In genomic region chr1:235703516-235703915, GRCh38 we compare ENCODE assay signal across 14 cellular contexts. TPM values are rescaled to one million over a fixed set of nuclear protein-coding genes. Genes with fewer than 3 reads are reported as not detected.
DNase-seq lines count a peak whose midpoint lies in the region; ATAC-seq, FAIRE-seq and TF ChIP-seq lines count a peak whose summit lies in the region.
"Had no signal": no experiment of that assay in that cellular context is flagged by ENCODE, and none has a peak within 500 bp of the region (broad histone marks: within the 10 kb centered on the region; RNA-seq: fewer than 3 reads in every experiment).

No MANE protein-coding gene starts in this region.

- no peak overlapping the region for H3K9ac ChIP-seq in keratinocyte (ENCODE audit: control insufficient read depth, extremely low read depth, insufficient read depth, low read length)

- FAIRE-seq in bronchial epithelial cell (lab: Jason Lieb, UNC) (no peak), keratinocyte (lab: Jason Lieb, UNC) (no peak)

- H3K27ac ChIP-seq in keratinocyte (ENCODE audit: control insufficient read depth, insufficient read depth, low read length) = peak overlapping the region; percentile 66
- H3K27ac ChIP-seq: coronary artery, tibial nerve had no signal

- no peak overlapping the region for H3K4me2 ChIP-seq in keratinocyte (ENCODE audit: control insufficient read depth, extremely low read depth, insufficient read depth, low read depth, low read length)

- no peak overlapping the region for H3K4me3 ChIP-seq in bronchial epithelial cell (ENCODE audit: low read depth, low read length)
- H3K4me3 ChIP-seq in keratinocyte (ENCODE audit: control insufficient read depth in 2 of 3, extremely low read depth in 1 of 3, insufficient read depth in 2 of 3, low read depth in 1 of 3, low read length in 3 of 3) = no peak overlapping the region
- H3K4me3 ChIP-seq: coronary artery, tibial nerve had no signal

- no peak overlapping the region for H2AFZ ChIP-seq in keratinocyte (ENCODE audit: control insufficient read depth, low read length)

- no peaks in the 10 kb centered on the region for H3K9me1 ChIP-seq in keratinocyte (ENCODE audit: control insufficient read depth, extremely low read depth, insufficient read depth, low read length)

- peaks cover 3% of the 10 kb centered on the region for H3K36me3 ChIP-seq in bronchial epithelial cell (ENCODE audit: control insufficient read depth, insufficient read depth, low read length)
- peaks cover 0 to 11% of the 10 kb centered on the region in 2 experiments for H3K36me3 ChIP-seq in keratinocyte (ENCODE audit: control insufficient read depth in 2 of 2, extremely low read depth in 1 of 2, insufficient read depth in 2 of 2, low read length in 2 of 2)

- H3K27me3 ChIP-seq in bronchial epithelial cell (ENCODE audit: control insufficient read depth, insufficient read depth, low read length) = no peaks in the 10 kb centered on the region
- H3K27me3 ChIP-seq in keratinocyte (ENCODE audit: control insufficient read depth, extremely low read depth, insufficient read depth, low read length) = no peaks in the 10 kb centered on the region
- H3K27me3 ChIP-seq: tibial nerve had no signal

- no peaks in the 10 kb centered on the region for H4K20me1 ChIP-seq in keratinocyte (ENCODE audit: control insufficient read depth, extremely low read depth, insufficient read depth, low read length)

- ATAC-seq in GM18861 (IDR thresholded peaks at IDR 0.05; ENCODE audit: unreplicated experiment) = no peak

- DNase-seq in AG20443 (ENCODE audit: low spot score) (peak; percentile 38), LHCN-M2 (ENCODE audit: low read depth) (peak; percentile 52), bronchial epithelial cell (ENCODE audit: low read depth) (peak; percentile 87), keratinocyte (ENCODE audit: low read depth, low spot score) (peak; percentile 53), NCI-H1092 treated with DMSO at 0.1 percent for 48 hours (lab: John Stamatoyannopoulos, UW) (no peak), NCI-H526 (lab: John Stamatoyannopoulos, UW) (no peak), C1 segment of cervical spinal cord (lab: John Stamatoyannopoulos, UW) (no peak)
- DNase-seq: activated CD8-positive, alpha-beta memory T cell treated with anti-CD3 and anti-CD28 coated beads, Interleukin-2, amount 50 U/mL, for 4 hours; activated naive CD8-positive, alpha-beta T cell treated with anti-CD3 and anti-CD28 coated beads for 36 hours; CD4-positive, CD25-positive, alpha-beta regulatory T cell; NCI-H1105 had no signal

- TF ChIP-seq CTCF in bronchial epithelial cell (IDR thresholded peaks at IDR 0.05; ENCODE audit: insufficient read depth, low read length, severe bottlenecking) (no peak), keratinocyte (optimal IDR thresholded peaks at IDR 0.05 in 1 of 3, IDR thresholded peaks at IDR 0.05 in 1 of 3, conservative IDR thresholded peaks at IDR 0.05 in 1 of 3; ENCODE audit: extremely low read depth in 1 of 3, insufficient read depth in 2 of 3, low read length in 3 of 3) (no peak)

- H3K4me1 ChIP-seq in keratinocyte (ENCODE audit: control insufficient read depth, extremely low read depth, insufficient read depth, low read length) = peaks cover 18% of the 10 kb centered on the region
- H3K4me1 ChIP-seq: tibial nerve had no signal

- no peaks in the 10 kb centered on the region for H3K79me2 ChIP-seq in keratinocyte (ENCODE audit: control insufficient read depth, insufficient read depth, low read length)

- dilution Hi-C loops in keratinocyte (cut with MboI; ENCODE audit: extremely low pct_ligation_motif_present, low sequenced_read_pairs) = no loop called here

- H3K9me3 ChIP-seq in keratinocyte (ENCODE audit: control insufficient read depth, low read depth, low read length) = no peaks in the 10 kb centered on the region
- H3K9me3 ChIP-seq: tibial nerve had no signal

RNA-seq across cellular contexts. Expression of gene GNG4, which starts 53.9 kb away (rescaled TPM):
- 0.06 and 0.11 TPM in 2 replicates for total RNA-seq in LHCN-M2 (2014; rRNA removed)
- polyA plus RNA-seq in LHCN-M2 (2012) = 0.16 TPM
- 0.13 TPM in 1 of 2 replicates, not detected in the other for total RNA-seq in bronchial epithelial cell
- polyA plus RNA-seq in keratinocyte = 0.02 to 0.07 TPM in 2 of 3 replicates, not detected in the other
- not detected for polyA plus RNA-seq in keratinocyte (2011; ENCODE audit: low read depth)
- not detected in 2 replicates for polyA plus RNA-seq in keratinocyte (2011; cell fraction: cytosol; rRNA removed)
- polyA plus RNA-seq in keratinocyte (2011; cell fraction: nucleus; rRNA removed) = not detected in 2 replicates
- not detected in 2 replicates for polyA plus RNA-seq in keratinocyte (2012; ENCODE audit: low replicate concordance)
- not detected in 3 replicates for polyA minus RNA-seq in keratinocyte
- polyA minus RNA-seq in keratinocyte (2011; cell fraction: cytosol; rRNA and poly(A)+ RNA removed) = not detected
- polyA minus RNA-seq in keratinocyte (2011; cell fraction: nucleus; rRNA and poly(A)+ RNA removed) = not detected in 2 replicates
- total RNA-seq: CD4-positive, CD25-positive, alpha-beta regulatory T cell had no signal
- polyA plus RNA-seq: CD4-positive, CD25-positive, alpha-beta regulatory T cell had no signal

Comparison
In these comparisons a context has a peak if more than half of its experiments do, and no peak if none do; other contexts are left out.
1. DNase-seq: peak in AG20443 (single experiment), LHCN-M2 (single experiment), bronchial epithelial cell (single experiment) and keratinocyte (single experiment); none in NCI-H1092 treated with DMSO at 0.1 percent for 48 hours (single experiment), NCI-H526 (0 of 2) and C1 segment of cervical spinal cord (0 of 14).